9 cellular contexts compared by ENCODE assay signal in genomic region chr5:111254613-111255012, GRCh38. TPM values are rescaled to one million over a fixed set of nuclear protein-coding genes. Genes with fewer than 3 reads are reported as not detected.
DNase-seq lines count a peak whose midpoint lies in the region; ATAC-seq and TF ChIP-seq lines count a peak whose summit lies in the region.
"Had no signal": no experiment of that assay in that cellular context is flagged by ENCODE, and none has a peak within 500 bp of the region (broad histone marks: within the 10 kb centered on the region; RNA-seq: fewer than 3 reads in every experiment).

No MANE protein-coding gene starts in this region.

- no peaks in the 10 kb centered on the region for H3K9me3 Mint-ChIP-seq in stimulated activated naive CD8-positive, alpha-beta T cell treated with anti-CD3 and anti-CD28 coated beads, Interleukin-15, Interleukin-2, amounts not matched to agents 100 ng/mL and 50 ng/mL, for 24 hours

- H3K36me3 Mint-ChIP-seq in stimulated activated naive CD8-positive, alpha-beta T cell treated with anti-CD3 and anti-CD28 coated beads, Interleukin-15, Interleukin-2, amounts not matched to agents 100 ng/mL and 50 ng/mL, for 24 hours (ENCODE audit: low read depth), result peaks cover 27% of the 10 kb centered on the region

- no peak overlapping the region for H3K4me2 ChIP-seq in osteoblast (ENCODE audit: insufficient read depth, low read length)

- H4K20me1 ChIP-seq in osteoblast (ENCODE audit: insufficient read depth, low read length), result no peaks in the 10 kb centered on the region

- H3K27me3 ChIP-seq in brain microvascular endothelial cell (replicated peaks) (no peaks in the 10 kb centered on the region), lower lobe of right lung (ENCODE audit: low read depth) (no peaks in the 10 kb centered on the region), osteoblast (ENCODE audit: insufficient read depth, low read length) (no peaks in the 10 kb centered on the region)
- H3K27me3 ChIP-seq: Peyer's patch had no signal

- peak overlapping the region; percentile 75 for H3K4me3 Mint-ChIP-seq in stimulated activated naive CD8-positive, alpha-beta T cell treated with anti-CD3 and anti-CD28 coated beads, Interleukin-15, Interleukin-2, amounts not matched to agents 100 ng/mL and 50 ng/mL, for 24 hours

- no peaks in the 10 kb centered on the region for H3K27me3 Mint-ChIP-seq in stimulated activated naive CD8-positive, alpha-beta T cell treated with anti-CD3 and anti-CD28 coated beads, Interleukin-15, Interleukin-2, amounts not matched to agents 100 ng/mL and 50 ng/mL, for 24 hours

- intact Hi-C loops in lower lobe of right lung (cut with DNase I), result no loop called here

- peak overlapping the region; percentile 92 for H3K27ac Mint-ChIP-seq in stimulated activated naive CD8-positive, alpha-beta T cell treated with anti-CD3 and anti-CD28 coated beads, Interleukin-15, Interleukin-2, amounts not matched to agents 100 ng/mL and 50 ng/mL, for 24 hours

- DNase-seq in RPMI7951 (ENCODE audit: low read depth), result peak; percentile 69
- peak; percentile 9 for DNase-seq in brain microvascular endothelial cell
- DNase-seq in NCI-H446 treated with DMSO at 0.1 percent for 48 hours (lab: John Stamatoyannopoulos, UW), result no peak
- DNase-seq in lower lobe of right lung, result no peak
- DNase-seq in osteoblast (ENCODE audit: insufficient read length, low spot score, missing footprints), result no peak

- no peak overlapping the region for H3K27ac ChIP-seq in brain microvascular endothelial cell
- H3K27ac ChIP-seq in lower lobe of right lung, result no peak overlapping the region
- no peak overlapping the region for H3K27ac ChIP-seq in osteoblast (ENCODE audit: low read depth, low read length)
- H3K27ac ChIP-seq: Peyer's patch had no signal

- H3K79me2 ChIP-seq in osteoblast (ENCODE audit: insufficient read depth, low read length), result no peaks in the 10 kb centered on the region

- H3K9me3 ChIP-seq in lower lobe of right lung (no peaks in the 10 kb centered on the region), osteoblast (ENCODE audit: low read depth, low read length) (no peaks in the 10 kb centered on the region)
- H3K9me3 ChIP-seq: Peyer's patch had no signal

- no peaks in the 10 kb centered on the region for H3K36me3 ChIP-seq in brain microvascular endothelial cell (replicated peaks)
- H3K36me3 ChIP-seq in lower lobe of right lung, result no peaks in the 10 kb centered on the region
- H3K36me3 ChIP-seq in osteoblast (ENCODE audit: insufficient read depth, low read length), result no peaks in the 10 kb centered on the region
- H3K36me3 ChIP-seq: Peyer's patch had no signal

- H3K4me1 Mint-ChIP-seq in stimulated activated naive CD8-positive, alpha-beta T cell treated with anti-CD3 and anti-CD28 coated beads, Interleukin-15, Interleukin-2, amounts not matched to agents 100 ng/mL and 50 ng/mL, for 24 hours (ENCODE audit: low read depth), result peaks cover 37% of the 10 kb centered on the region

- TF ChIP-seq CTCF in brain microvascular endothelial cell (IDR thresholded peaks at IDR 0.05; ENCODE audit: low read depth, low read length, missing control alignments) (no peak), lower lobe of right lung (IDR thresholded peaks at IDR 0.05) (no peak), osteoblast (IDR thresholded peaks at IDR 0.05; ENCODE audit: extremely low read depth, low read depth, low read length) (no peak)

- in situ Hi-C loops in brain microvascular endothelial cell (cut with HindIII; ENCODE audit: low pct_ligation_motif_present, low sequenced_read_pairs), result no loop called here

- ATAC-seq in GM18907 (IDR thresholded peaks at IDR 0.05; ENCODE audit: unreplicated experiment) (peak; percentile 89), HG02981 (IDR thresholded peaks at IDR 0.05; ENCODE audit: unreplicated experiment) (peak; percentile 77), lower lobe of right lung (no peak)

- H2AFZ ChIP-seq in osteoblast (ENCODE audit: low read length), result no peak overlapping the region

- H3K4me3 ChIP-seq in brain microvascular endothelial cell (ENCODE audit: low read depth, low read length) (no peak overlapping the region), lower lobe of right lung (no peak overlapping the region), osteoblast (ENCODE audit: insufficient read depth, low read length) (no peak overlapping the region)
- H3K4me3 ChIP-seq: Peyer's patch had no signal

- H3K4me1 ChIP-seq in lower lobe of right lung (no peaks in the 10 kb centered on the region), osteoblast (ENCODE audit: insufficient read depth, low read length) (no peaks in the 10 kb centered on the region)

RNA-seq across cellular contexts. Expression of gene CAMK4, which starts 30.4 kb away (rescaled TPM):
- total RNA-seq in RPMI7951 (2014; rRNA removed; shearing (Covaris generic)), result 10.5 and 14.4 TPM in 2 replicates
- 2.7 TPM for total RNA-seq in lower lobe of right lung
- total RNA-seq in osteoblast, result 0.29 and 0.72 TPM in 2 replicates

Comparison
In these comparisons a context has a peak if more than half of its experiments do, and no peak if none do; other contexts are left out.
1. ATAC-seq: peak in GM18907 (single experiment) and HG02981 (single experiment); none in lower lobe of right lung (0 of 2).
2. DNase-seq: peak in RPMI7951 (single experiment) and brain microvascular endothelial cell (single experiment); none in NCI-H446 treated with DMSO at 0.1 percent for 48 hours (single experiment), lower lobe of right lung (single experiment) and osteoblast (single experiment).